In genomic region chr2:55796121-55796520, GRCh38 we compare ENCODE assay signal across 11 cellular contexts.
"Had no signal": no experiment of that assay in that cellular context is flagged by ENCODE, and none has a peak within 500 bp of the region (broad histone marks: within the 10 kb centered on the region; RNA-seq: fewer than 3 reads in every experiment).

No MANE protein-coding gene starts in this region.

- H3K4me2 ChIP-seq: GM23338 had no signal

- H3K4me1 ChIP-seq: HAP-1 had no signal

- H3K27ac ChIP-seq: GM23248 had no signal

- DNase-seq: GM23248, GOT3, H7, H9, HCEC 1CT, HFFc6 had no signal

- H3K36me3 ChIP-seq: HAP-1 had no signal

- H3K4me3 ChIP-seq: GM23248, GM23338, HAP-1 had no signal

- H3K4me1 Mint-ChIP-seq: GM23338, H9 had no signal

- H3K4me3 Mint-ChIP-seq: GM23338, H9, HFFc6 had no signal

- FAIRE-seq: H1, H54 had no signal

- H3K27ac Mint-ChIP-seq: GM23338, H9, HFFc6 had no signal

- H3K9me3 ChIP-seq: HAP-1 had no signal

- ATAC-seq: GM23338, HCT116 had no signal
